9 cellular contexts compared by ENCODE assay signal in the genomic region with DNA sequence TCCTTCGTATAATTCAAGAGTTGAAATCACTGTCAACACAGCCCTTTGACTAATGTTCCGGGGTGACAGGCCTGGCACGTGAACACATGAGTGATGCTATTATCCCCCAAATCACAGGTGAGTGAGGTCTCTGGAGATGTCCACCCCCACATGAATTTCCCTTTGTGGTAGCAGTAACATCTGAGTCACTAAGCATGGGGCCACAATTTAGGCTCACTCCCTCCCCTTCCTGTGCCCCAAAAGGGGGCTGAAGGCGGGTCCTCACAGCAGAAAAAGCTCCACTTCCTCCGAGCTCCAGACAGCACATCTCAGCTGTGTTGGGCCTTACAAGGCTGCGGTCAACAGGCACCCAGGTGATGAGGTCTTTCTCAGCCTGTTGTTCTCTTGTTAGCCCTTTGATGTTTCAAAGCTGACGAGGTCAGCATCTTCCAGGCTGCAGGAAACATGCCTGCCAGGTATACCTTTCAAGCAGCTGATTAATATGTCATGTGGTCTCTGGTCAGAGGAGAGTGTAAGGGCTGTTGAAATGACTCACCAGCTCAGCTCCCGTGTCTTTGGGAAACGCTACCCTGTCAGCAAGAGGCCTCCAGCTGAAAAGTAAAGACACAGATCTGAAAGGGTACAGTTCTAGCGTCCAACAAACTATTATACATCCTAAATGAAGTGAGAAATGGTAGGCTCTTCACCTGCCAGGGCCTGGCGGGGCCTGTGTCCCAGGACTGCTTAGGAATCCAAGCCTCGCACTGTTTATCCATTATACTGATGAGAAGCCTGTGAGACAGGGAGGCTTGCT.
A peak's percentile ranks its signal among the peaks of the same experiment; 100 is the strongest.
DNase-seq lines count a peak whose midpoint lies in the region; ATAC-seq lines count a peak whose summit lies in the region.
"Had no signal": no experiment of that assay in that cellular context is flagged by ENCODE, and none has a peak within 500 bp of the region (broad histone marks: within the 10 kb centered on the region; RNA-seq: fewer than 3 reads in every experiment).

No MANE protein-coding gene starts in this region.

- H3K27me3 Mint-ChIP-seq in CD4-positive, alpha-beta memory T cell = no peaks in the 10 kb centered on the region

- H3K27ac Mint-ChIP-seq in CD4-positive, alpha-beta memory T cell = peak overlapping the region; percentile 93 to 98 (median 97)

- H3K4me1 Mint-ChIP-seq in CD4-positive, alpha-beta memory T cell = peaks cover 48 to 66% (median 60%) of the 10 kb centered on the region in 4 donors

- H3K36me3 Mint-ChIP-seq in CD4-positive, alpha-beta memory T cell = peaks cover 0 to 2% of the 10 kb centered on the region in 2 donors

- peak overlapping the region; percentile 49 to 85 (median 70) for H3K4me3 Mint-ChIP-seq in CD4-positive, alpha-beta memory T cell

- CTCF ChIA-PET in CD4-positive, alpha-beta memory T cell (lab: Charles Lee; ENCODE audit: partially characterized antibody) = interaction anchor here (0.8 to 7.0 kb wide), 11 partner anchors 21 to 402 kb away, joined by 3 to 68 read pairs (median 4); no protein-coding TSS in a partner anchor

- H3K36me3 ChIP-seq in CD4-positive, alpha-beta memory T cell (ENCODE audit: insufficient read depth, low read length) = no peaks in the 10 kb centered on the region
- no peaks in the 10 kb centered on the region for H3K36me3 ChIP-seq in rectal smooth muscle tissue (ENCODE audit: control insufficient read depth, insufficient read depth, low read length)
- H3K36me3 ChIP-seq: tibial artery had no signal

- H3K27me3 ChIP-seq in CD4-positive, alpha-beta memory T cell (ENCODE audit: insufficient read depth, low read length) = no peaks in the 10 kb centered on the region
- H3K27me3 ChIP-seq in rectal smooth muscle tissue (ENCODE audit: control insufficient read depth, insufficient read depth, low read length) = no peaks in the 10 kb centered on the region
- H3K27me3 ChIP-seq: tibial artery had no signal

- H3K4me1 ChIP-seq in CD4-positive, alpha-beta memory T cell (ENCODE audit: insufficient read depth, low read length) = peaks cover 58% of the 10 kb centered on the region
- H3K4me1 ChIP-seq in rectal smooth muscle tissue (ENCODE audit: control insufficient read depth, insufficient read depth, low read length) = peaks cover 39% of the 10 kb centered on the region

- POLR2A ChIA-PET in CD4-positive, alpha-beta memory T cell (lab: Charles Lee; ENCODE audit: partially characterized antibody) = interaction anchor here (0.6 to 9.5 kb wide), 41 partner anchors 9 to 475 kb away, joined by 3 to 581 read pairs (median 4); a partner anchor contains a TSS

- no peaks in the 10 kb centered on the region for H3K9me3 Mint-ChIP-seq in CD4-positive, alpha-beta memory T cell

- intact Hi-C loops in CD4-positive, alpha-beta memory T cell (cut with micrococcal nuclease) = loop anchor here (1.0 to 10.0 kb wide), 9 partner anchors 27 to 401 kb away; a partner anchor contains a TSS

- peak overlapping the region in 1 of 2 donors; percentile 11 for H3K4me3 ChIP-seq in CD4-positive, alpha-beta memory T cell (ENCODE audit: low read length in 2 of 2)
- H3K4me3 ChIP-seq in rectal smooth muscle tissue (ENCODE audit: low read length) = no peak overlapping the region
- H3K4me3 ChIP-seq: tibial artery had no signal

- peak; percentile 59 for ATAC-seq in GM21367 (IDR thresholded peaks at IDR 0.05; ENCODE audit: unreplicated experiment)

- DNase-seq in CD4-positive, alpha-beta memory T cell = peak; percentile 84 to 97 (median 89)
- DNase-seq in HPDE6-E6E7 (ENCODE audit: extremely low spot score) = peak; percentile 94
- DNase-seq in activated CD4-positive, CD25-positive, alpha-beta regulatory T cell treated with anti-CD3 and anti-CD28 coated beads, Interleukin-2, amount 50 U/mL, for 72 hours = peak; percentile 75
- peak; percentile 52 for DNase-seq in dermis blood vessel endothelial cell
- DNase-seq in ecto neural progenitor cell (ENCODE audit: low spot score) = no peak
- DNase-seq in NCI-H524 treated with DMSO at 0.1 percent for 48 hours (lab: John Stamatoyannopoulos, UW) = no peak

- H3K27ac ChIP-seq in CD4-positive, alpha-beta memory T cell (ENCODE audit: low read depth, low read length) = peak overlapping the region; percentile 70
- H3K27ac ChIP-seq in rectal smooth muscle tissue (ENCODE audit: low read depth, low read length) = peak overlapping the region; percentile 0
- H3K27ac ChIP-seq: tibial artery had no signal

- H3K9me3 ChIP-seq in CD4-positive, alpha-beta memory T cell (ENCODE audit: control insufficient read depth in 1 of 2, low read length in 2 of 2) = no peaks in the 10 kb centered on the region
- H3K9me3 ChIP-seq: tibial artery had no signal

- no peak overlapping the region for H3K9ac ChIP-seq in rectal smooth muscle tissue (ENCODE audit: low read length)

Comparison
In these comparisons a context has a peak if more than half of its experiments do, and no peak if none do; other contexts are left out.
1. DNase-seq: peak in CD4-positive, alpha-beta memory T cell (5 of 5), HPDE6-E6E7 (single experiment), activated CD4-positive, CD25-positive, alpha-beta regulatory T cell treated with anti-CD3 and anti-CD28 coated beads, Interleukin-2, amount 50 U/mL, for 72 hours (single experiment) and dermis blood vessel endothelial cell (single experiment); none in ecto neural progenitor cell (single experiment) and NCI-H524 treated with DMSO at 0.1 percent for 48 hours (single experiment).